Comparison of ENCODE assay signal across 8 cellular contexts in genomic region chr5:181243020-181243520, GRCh38. TPM values are rescaled to one million over a fixed set of nuclear protein-coding genes. Genes with fewer than 3 reads are reported as not detected.
A peak's percentile ranks its signal among the peaks of the same experiment; 100 is the strongest.
DNase-seq lines count a peak whose midpoint lies in the region; ATAC-seq and TF ChIP-seq lines count a peak whose summit lies in the region.

No MANE protein-coding gene starts in this region.

- peak overlapping the region; percentile 99 for H2AFZ ChIP-seq in mammary epithelial cell (ENCODE audit: low read depth, low read length)

- H3K27me3 ChIP-seq in mammary epithelial cell (ENCODE audit: insufficient read depth, low read length) (no peaks in the 10 kb centered on the region), aorta (ENCODE audit: control insufficient read depth in 1 of 2, insufficient read depth in 2 of 2, low read length in 1 of 2) (no peaks in the 10 kb centered on the region)

- peaks cover 87% of the 10 kb centered on the region for H3K79me2 ChIP-seq in mammary epithelial cell (ENCODE audit: insufficient read depth, low read length)

- DNase-seq in stimulated activated CD4-positive, alpha-beta T cell treated with anti-CD3 and anti-CD28 coated beads, Interleukin-1b, Interleukin-23, amount 100 ng/mL, for 48 hours: peak; percentile 15
- no peak for DNase-seq in stimulated activated CD4-positive, alpha-beta T cell treated with anti-CD3 and anti-CD28 coated beads, Interleukin-2, amount 100 ng/mL, for 24 hours
- DNase-seq in mammary epithelial cell (no peak), aorta (peak in 1 of 2 donors; percentile 81), left colon (no peak), NCI-H2171 (lab: John Stamatoyannopoulos, UW) (no peak)
- DNase-seq in activated effector memory CD4-positive, alpha-beta T cell treated with anti-CD3 and anti-CD28 coated beads, Interleukin-2, amount 50 U/mL, for 16 hours: no peak

- no peak for ATAC-seq in aorta (ENCODE audit: low FRiP score)
- ATAC-seq in left colon: no peak

- peak overlapping the region; percentile 98 for H3K4me2 ChIP-seq in mammary epithelial cell (ENCODE audit: insufficient read depth, low read depth, low read length)

- dilution Hi-C loops in mammary epithelial cell (cut with HindIII; ENCODE audit: low sequenced_read_pairs): no loop called here

- H3K4me3 ChIP-seq in mammary epithelial cell (replicated peaks in 1 of 3; ENCODE audit: insufficient read depth in 1 of 3, low read depth in 2 of 3, low read length in 3 of 3) (peak overlapping the region; percentile 96 to 100 (median 98)), mesodermal cell (ENCODE audit: extremely low read depth, insufficient read depth, low read length, poor library complexity, severe bottlenecking) (peak overlapping the region; percentile 75), aorta (ENCODE audit: low read length in 2 of 2) (peak overlapping the region; percentile 57 to 76)

- H3K9ac ChIP-seq in mammary epithelial cell (ENCODE audit: insufficient read depth, low read length): peak overlapping the region; percentile 98

- no peak for TF ChIP-seq CTCF in mammary epithelial cell (conservative IDR thresholded peaks at IDR 0.05 in 1 of 2, IDR thresholded peaks at IDR 0.05 in 1 of 2; ENCODE audit: extremely low read depth in 1 of 2, insufficient read depth in 1 of 2, low read depth in 1 of 2, low read length in 2 of 2)

- no TSS peak for BruUV-seq in mammary epithelial cell (replicated peaks; lab: Mats Ljungman, UMichigan)

- 1% methylated on average over 15 of the region's 22 CpGs for WGBS in mammary epithelial cell (ENCODE audit: low coverage, missing lambda C conversion rate)
- 0% methylated on average over 14 of the region's 22 CpGs for WGBS in mesodermal cell (ENCODE audit: insufficient coverage in 2 of 2), 2 experiments
- WGBS in aorta, 2 donors: 1% methylated on average over 17 to 22 of the region's 22 CpGs

- peaks cover 11% of the 10 kb centered on the region for H4K20me1 ChIP-seq in mammary epithelial cell (ENCODE audit: insufficient read depth, low read length)

- CTCF ChIA-PET in mammary epithelial cell (lab: Charles Lee; ENCODE audit: low non-redundant PET): no interaction called here

- intact Hi-C loops in mammary epithelial cell (cut with micrococcal nuclease) (loop anchor here (1.0 to 10.0 kb wide), 3 partner anchors 18 to 448 kb away; partner anchors contain the start of gene TRIM52), aorta (cut with DNase I) (loop anchor here in 1 of 2 donors (10.0 kb wide), 1 partner anchor 438 kb away; the partner anchor contains the start of gene MGAT1), left colon (cut with DNase I, micrococcal nuclease) (loop anchor here in 1 of 2 donors (10.0 kb wide), 1 partner anchor 58 kb away; no protein-coding TSS in a partner anchor)

- in situ Hi-C loops in mammary epithelial cell (cut with MboI; ENCODE audit: low sequenced_read_pairs in 2 of 2): no loop called here

- H3K27ac ChIP-seq in mammary epithelial cell (ENCODE audit: insufficient read depth, low read depth, low read length) (peak overlapping the region; percentile 84), mesodermal cell (ENCODE audit: low read depth, low read length, severe bottlenecking) (peak overlapping the region; percentile 98), aorta (ENCODE audit: low read depth in 1 of 2, low read length in 2 of 2) (peak overlapping the region; percentile 7 to 44)

- H3K9me3 ChIP-seq in mammary epithelial cell (replicated peaks; ENCODE audit: insufficient read depth, low read length) (no peaks in the 10 kb centered on the region), mesodermal cell (ENCODE audit: control insufficient read depth, low read length) (no peaks in the 10 kb centered on the region), aorta (ENCODE audit: control insufficient read depth, low read length) (no peaks in the 10 kb centered on the region)

- H3K4me1 ChIP-seq in mammary epithelial cell (ENCODE audit: insufficient read depth, low read length) (peaks cover 31% of the 10 kb centered on the region), mesodermal cell (ENCODE audit: control insufficient read depth, insufficient read depth, low read length, poor library complexity, severe bottlenecking) (peaks cover 14% of the 10 kb centered on the region), aorta (ENCODE audit: control insufficient read depth in 1 of 2, insufficient read depth in 2 of 2, low read length in 2 of 2) (no peaks in the 10 kb centered on the region)

- H3K36me3 ChIP-seq in mammary epithelial cell (ENCODE audit: insufficient read depth, low read length) (peaks cover 28% of the 10 kb centered on the region), mesodermal cell (ENCODE audit: control insufficient read depth, insufficient read depth, low read length) (peaks cover 52% of the 10 kb centered on the region), aorta (ENCODE audit: control insufficient read depth in 1 of 2, insufficient read depth in 2 of 2, low read length in 1 of 2) (peaks cover 0 to 11% of the 10 kb centered on the region in 2 donors)

RNA-seq across cellular contexts. Expression of gene RACK1, which starts 0.6 kb away (rescaled TPM):
- total RNA-seq in mammary epithelial cell: 1,000 to 10,000 TPM; 2,031 to 4,986 TPM
- 4,579 TPM for polyA plus RNA-seq in mammary epithelial cell
- 7,221 TPM for polyA minus RNA-seq in mammary epithelial cell
- 2,439 TPM for polyA plus RNA-seq in mesodermal cell (2013, experiment 1 of 2)
- 2,115 TPM for polyA plus RNA-seq in mesodermal cell (2013, experiment 2 of 2)
- 1,000 to 10,000 TPM in 1 of 2 donors, 100 to 1,000 TPM in 1; 922 to 1,191 TPM for total RNA-seq in aorta
- polyA plus RNA-seq in aorta: 1,000 to 10,000 TPM; 1,838 to 2,024 TPM
- 1,000 to 10,000 TPM; 1,192 to 1,207 TPM for total RNA-seq in left colon

RNA-seq across cellular contexts. Expression of gene TRIM52, which starts 17.9 kb away (rescaled TPM):
- 1 to 10 TPM; 5.7 to 6.0 TPM for total RNA-seq in mammary epithelial cell
- 3.3 TPM for polyA plus RNA-seq in mammary epithelial cell
- not detected for polyA minus RNA-seq in mammary epithelial cell
- polyA plus RNA-seq in mesodermal cell (2013, experiment 1 of 2): 3.9 TPM
- polyA plus RNA-seq in mesodermal cell (2013, experiment 2 of 2): 3.8 TPM
- total RNA-seq in aorta: 10 to 100 TPM; 11.9 to 18.7 TPM
- polyA plus RNA-seq in aorta: 10 to 100 TPM in 1 of 2 donors, 1 to 10 TPM in 1; 3.0 to 19.3 TPM
- 10 to 100 TPM; 11.4 to 13.1 TPM for total RNA-seq in left colon

RNA-seq across cellular contexts. Expression of gene TRIM41, which starts 20.0 kb away (rescaled TPM):
- total RNA-seq in mammary epithelial cell (10 to 100 TPM; 10.3 to 30.6 TPM), aorta (10 to 100 TPM; 15.2 to 21.4 TPM), left colon (10 to 100 TPM; 21.5 to 32.0 TPM)
- polyA plus RNA-seq in mammary epithelial cell (10.1 TPM), aorta (10 to 100 TPM; 15.7 to 22.2 TPM)
- 10.5 TPM for polyA minus RNA-seq in mammary epithelial cell
- polyA plus RNA-seq in mesodermal cell (2013, experiment 1 of 2): 16.0 TPM
- 16.1 TPM for polyA plus RNA-seq in mesodermal cell (2013, experiment 2 of 2)

RNA-seq across cellular contexts. Expression of gene TRIM7, which starts 38.1 kb away (rescaled TPM):
- total RNA-seq in mammary epithelial cell: 10 to 100 TPM in 1 of 2 donors, 1 to 10 TPM in 1; 6.3 to 31.4 TPM
- 18.8 TPM for polyA plus RNA-seq in mammary epithelial cell
- 6.6 TPM for polyA minus RNA-seq in mammary epithelial cell
- polyA plus RNA-seq in mesodermal cell (2013, experiment 1 of 2): 0.37 TPM
- polyA plus RNA-seq in mesodermal cell (2013, experiment 2 of 2): not detected
- total RNA-seq in aorta: 1 to 10 TPM; 3.0 to 6.9 TPM
- polyA plus RNA-seq in aorta: 1 to 10 TPM; 4.3 to 6.3 TPM
- total RNA-seq in left colon: 10 to 100 TPM in 1 of 2 donors, 1 to 10 TPM in 1; 5.8 to 14.2 TPM

Comparison
In these comparisons a context has a peak if more than half of its experiments do, and no peak if none do; other contexts are left out.
1. H3K27ac ChIP-seq: peak in every context shown above with its lines; median percentile 98 in mesodermal cell; 84 in mammary epithelial cell; 26 in aorta.